In the genomic region with DNA sequence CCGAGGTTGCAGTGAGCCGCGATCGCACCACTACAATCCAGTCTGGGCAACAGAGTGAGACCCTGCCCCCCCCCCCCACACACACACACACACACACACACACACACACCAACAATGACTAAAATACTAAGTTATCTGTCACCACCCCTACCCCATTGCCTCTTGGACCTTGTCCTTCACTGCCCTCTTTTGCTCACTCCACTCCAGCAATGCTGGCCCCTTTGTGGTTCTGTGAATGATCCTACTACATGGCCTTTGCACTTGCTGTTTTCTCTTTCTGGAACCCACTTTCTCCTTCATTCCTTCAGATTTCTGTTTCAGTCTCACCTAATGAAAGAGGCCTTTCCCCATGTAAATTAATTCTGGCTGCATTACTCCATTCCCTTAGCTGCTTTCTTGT, we compare ENCODE assay signal across 1 cellular context.
TF ChIP-seq lines count a peak whose summit lies in the region.

No MANE protein-coding gene starts in this region.

TF ChIP-seq in IMR-90, 13 proteins besides CTCF, POLR2A, EP300 and RAD21:
- TF ChIP-seq RFX5 (IDR thresholded peaks at IDR 0.05; ENCODE audit: low read depth, low read length) = no peak
- TF ChIP-seq CHD1 (IDR thresholded peaks at IDR 0.05; ENCODE audit: low read depth, low read length) = no peak
- TF ChIP-seq SMC3 (IDR thresholded peaks at IDR 0.05; ENCODE audit: low read depth, low read length) = no peak
- TF ChIP-seq MAFK (IDR thresholded peaks at IDR 0.05; ENCODE audit: low read depth, low read length) = no peak
- TF ChIP-seq MXI1 (IDR thresholded peaks at IDR 0.05; ENCODE audit: borderline replicate concordance, low read depth, low read length) = no peak
- TF ChIP-seq, protein P1, sequence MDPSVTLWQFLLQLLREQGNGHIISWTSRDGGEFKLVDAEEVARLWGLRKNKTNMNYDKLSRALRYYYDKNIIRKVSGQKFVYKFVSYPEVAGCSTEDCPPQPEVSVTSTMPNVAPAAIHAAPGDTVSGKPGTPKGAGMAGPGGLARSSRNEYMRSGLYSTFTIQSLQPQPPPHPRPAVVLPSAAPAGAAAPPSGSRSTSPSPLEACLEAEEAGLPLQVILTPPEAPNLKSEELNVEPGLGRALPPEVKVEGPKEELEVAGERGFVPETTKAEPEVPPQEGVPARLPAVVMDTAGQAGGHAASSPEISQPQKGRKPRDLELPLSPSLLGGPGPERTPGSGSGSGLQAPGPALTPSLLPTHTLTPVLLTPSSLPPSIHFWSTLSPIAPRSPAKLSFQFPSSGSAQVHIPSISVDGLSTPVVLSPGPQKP (IDR thresholded peaks at IDR 0.05; ENCODE audit: borderline replicate concordance, low read depth, low read length) = no peak
- no peak for TF ChIP-seq FOS (IDR thresholded peaks at IDR 0.05; ENCODE audit: low read depth, low read length)
- no peak for TF ChIP-seq BHLHE40 (IDR thresholded peaks at IDR 0.05; ENCODE audit: low read depth, low read length)
- no peak for TF ChIP-seq MAZ (IDR thresholded peaks at IDR 0.05; ENCODE audit: borderline replicate concordance, low read depth, low read length)
- no peak for TF ChIP-seq NFE2L2 (IDR thresholded peaks at IDR 0.05; ENCODE audit: low read depth, low read length)
- TF ChIP-seq, protein P2, sequence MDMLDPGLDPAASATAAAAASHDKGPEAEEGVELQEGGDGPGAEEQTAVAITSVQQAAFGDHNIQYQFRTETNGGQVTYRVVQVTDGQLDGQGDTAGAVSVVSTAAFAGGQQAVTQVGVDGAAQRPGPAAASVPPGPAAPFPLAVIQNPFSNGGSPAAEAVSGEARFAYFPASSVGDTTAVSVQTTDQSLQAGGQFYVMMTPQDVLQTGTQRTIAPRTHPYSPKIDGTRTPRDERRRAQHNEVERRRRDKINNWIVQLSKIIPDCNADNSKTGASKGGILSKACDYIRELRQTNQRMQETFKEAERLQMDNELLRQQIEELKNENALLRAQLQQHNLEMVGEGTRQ (IDR thresholded peaks at IDR 0.05; ENCODE audit: low read depth, low read length) = no peak
- TF ChIP-seq CEBPB (IDR thresholded peaks at IDR 0.05; ENCODE audit: low read depth, low read length) = no peak
- TF ChIP-seq RCOR1 (IDR thresholded peaks at IDR 0.05; ENCODE audit: insufficient replicate concordance, low read length) = no peak
TF ChIP-seq in IMR-90: peak in this region for 0.
